Comparison of ENCODE assay signal across 19 cellular contexts in the genomic region with DNA sequence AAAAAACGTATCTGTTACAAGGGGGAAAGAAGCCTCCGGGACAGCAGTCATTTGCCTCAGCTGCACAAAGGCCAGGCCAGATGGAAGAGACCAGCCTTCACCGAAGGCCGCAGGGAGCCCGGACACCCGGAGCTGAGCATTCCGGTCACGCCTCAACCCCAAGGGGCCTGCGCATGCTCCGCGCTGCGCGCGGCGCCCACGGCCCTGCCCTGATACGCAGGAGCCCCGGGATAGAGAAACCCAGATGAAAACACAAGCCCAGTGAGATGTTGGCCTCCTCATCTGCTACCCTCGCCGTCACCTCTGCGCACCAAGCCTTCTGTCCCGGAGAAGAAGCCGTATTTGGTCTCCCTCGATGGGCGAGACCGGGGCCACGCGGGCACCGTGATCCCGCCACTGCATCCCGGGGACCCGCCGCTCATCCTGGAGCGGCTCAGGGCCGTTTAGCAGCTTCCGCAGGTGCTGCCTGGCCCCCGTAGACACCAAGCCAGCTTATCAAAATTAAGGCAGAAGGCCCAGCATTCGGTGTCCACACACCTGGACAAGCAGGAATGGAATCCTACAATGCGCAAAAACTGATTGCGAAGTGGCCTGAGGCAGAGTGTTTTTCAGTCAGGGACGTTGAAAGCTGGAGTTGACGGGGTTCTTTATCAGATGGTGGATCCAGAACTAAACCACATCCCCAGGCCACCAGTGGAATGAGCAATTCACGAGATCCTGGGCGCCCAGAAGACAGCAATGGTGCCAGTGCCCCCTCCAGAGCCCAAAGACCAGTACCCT. TPM values are rescaled to one million over a fixed set of nuclear protein-coding genes. Genes with fewer than 3 reads are reported as not detected.
"Had no signal": no experiment of that assay in that cellular context is flagged by ENCODE, and none has a peak within 500 bp of the region (broad histone marks: within the 10 kb centered on the region; RNA-seq: fewer than 3 reads in every experiment).

No MANE protein-coding gene starts in this region.

- H3K9me3 ChIP-seq: MG63, SK-N-SH had no signal

- H3K9ac ChIP-seq: SK-N-SH had no signal

- H3K36me3 ChIP-seq: MG63 had no signal

- H3K4me3 ChIP-seq: MG63 had no signal

- DNase-seq: Karpas-422, KG1, MG63, NCI-H1105, NCI-H1417, NCI-H1436 treated with DMSO at 0.1 percent for 48 hours, NCI-H1694, NCI-H187 treated with DMSO at 0.1 percent for 48 hours, NCI-H2029 treated with DMSO at 0.1 percent for 48 hours, NCI-H2171 treated with DMSO at 0.1 percent for 48 hours, NCI-H2227 treated with DMSO at 0.1 percent for 48 hours, NCI-H524, NCI-H526 treated with DMSO at 0.1 percent for 48 hours, NCI-H748 treated with DMSO at 0.1 percent for 48 hours, SHP77, SK-N-SH, SW 1271, T-cell had no signal

- H3K27ac ChIP-seq: RWPE1 had no signal

- H3K4me2 ChIP-seq: SK-N-SH had no signal

RNA-seq across cellular contexts. Expression of a gene that starts 2.6 kb away (rescaled TPM):
- polyA plus RNA-seq: SK-N-SH had no signal

RNA-seq across cellular contexts. Expression of a gene that starts 41.8 kb away (rescaled TPM):
- polyA plus RNA-seq: SK-N-SH had no signal

RNA-seq across cellular contexts. Expression of a gene that starts 45.8 kb away (rescaled TPM):
- polyA plus RNA-seq: SK-N-SH had no signal

RNA-seq across cellular contexts. Expression of a gene that starts 55.7 kb away (rescaled TPM):
- polyA plus RNA-seq: SK-N-SH had no signal
